13 cellular contexts compared by ENCODE assay signal in genomic region chr2:19299032-19299431, GRCh38. TPM values are rescaled to one million over a fixed set of nuclear protein-coding genes. Genes with fewer than 3 reads are reported as not detected.
"Had no signal": no experiment of that assay in that cellular context is flagged by ENCODE, and none has a peak within 500 bp of the region (broad histone marks: within the 10 kb centered on the region; RNA-seq: fewer than 3 reads in every experiment).

No MANE protein-coding gene starts in this region.

- ATAC-seq: activated T-cell treated with anti-CD3 and anti-CD28 coated beads, Interleukin-2, amount 50 U/mL, for 72 hours; psoas muscle; stimulated activated naive CD8-positive, alpha-beta T cell treated with anti-CD3 and anti-CD28 coated beads, Interleukin-15, amount 100 ng/mL, for 72 hours had no signal

- H3K9me3 ChIP-seq: psoas muscle, sigmoid colon had no signal

- H3K36me3 ChIP-seq: sigmoid colon had no signal

- H3K4me3 ChIP-seq: psoas muscle, sigmoid colon had no signal

- DNase-seq: activated CD4-positive, alpha-beta T cell treated with anti-CD3 and anti-CD28 coated beads, Interleukin-2, amount 10 ng/mL, durations not matched to agents 7 days and 5 days; activated CD4-positive, CD25-positive, alpha-beta regulatory T cell; activated CD8-positive, alpha-beta memory T cell treated with anti-CD3 and anti-CD28 coated beads, Interleukin-2, amount 50 U/mL, for 48 hours; activated gamma-delta T cell; activated T-cell treated with anti-CD3 and anti-CD28 coated beads, Interleukin-2, amount 50 U/mL, for 72 hours; amygdala; erythroblast; hippocampal formation; nephron progenitor cell; psoas muscle; sigmoid colon; stimulated activated CD4-positive, alpha-beta T cell treated with anti-CD3 and anti-CD28 coated beads, Interleukin-1b, Interleukin-23, amount 100 ng/mL, for 48 hours; stimulated activated naive CD8-positive, alpha-beta T cell treated with anti-CD3 and anti-CD28 coated beads, Interleukin-15, amount 100 ng/mL, for 72 hours had no signal

- H3K4me1 ChIP-seq: psoas muscle had no signal

- H3K27me3 ChIP-seq: sigmoid colon had no signal

- H3K27ac ChIP-seq: psoas muscle had no signal

RNA-seq across cellular contexts. Expression of gene OSR1, which starts 59.4 kb away (rescaled TPM):
- total RNA-seq: activated CD4-positive, alpha-beta T cell treated with anti-CD3 and anti-CD28 coated beads, Interleukin-2, amount 10 ng/mL, durations not matched to agents 7 days and 5 days; activated T-cell treated with anti-CD3 and anti-CD28 coated beads, Interleukin-2, amount 50 U/mL, for 72 hours had no signal
